Comparison of ENCODE assay signal across 16 cellular contexts in genomic region chr20:53779822-53780221, GRCh38.
A peak's percentile ranks its signal among the peaks of the same experiment; 100 is the strongest.
DNase-seq lines count a peak whose midpoint lies in the region; ATAC-seq, FAIRE-seq and TF ChIP-seq lines count a peak whose summit lies in the region.
"Had no signal": no experiment of that assay in that cellular context is flagged by ENCODE, and none has a peak within 500 bp of the region (broad histone marks: within the 10 kb centered on the region; RNA-seq: fewer than 3 reads in every experiment).

No MANE protein-coding gene starts in this region.

- H3K36me3 Mint-ChIP-seq in Caco-2 (ENCODE audit: insufficient read depth, unreplicated experiment), result no peaks in the 10 kb centered on the region

- no peaks in the 10 kb centered on the region for H3K9me3 Mint-ChIP-seq in Caco-2 (ENCODE audit: unreplicated experiment)
- H3K9me3 Mint-ChIP-seq: CD4-positive, alpha-beta T cell had no signal

- H3K9me3 ChIP-seq in Caco-2 (no peaks in the 10 kb centered on the region), HCT116 (ENCODE audit: control insufficient read depth in 1 of 2, insufficient read depth in 1 of 2, low read depth in 1 of 2, low read length in 2 of 2) (no peaks in the 10 kb centered on the region), OCI-LY1 (ENCODE audit: low read length) (peaks cover 3% of the 10 kb centered on the region), K562 (replicated peaks; ENCODE audit: control insufficient read depth, insufficient read depth, low read depth, low read length) (no peaks in the 10 kb centered on the region)
- H3K9me3 ChIP-seq: HAP-1 had no signal

- CTCF ChIA-PET in Caco-2 (lab: Charles Lee), result no interaction called here
- CTCF ChIA-PET in HCT116 (lab: Charles Lee), result no interaction called here
- CTCF ChIA-PET in K562 (lab: Yijun Ruan, JAX; ENCODE audit: low intra/inter-chr PET ratio), result no interaction called here

- H3K79me2 ChIP-seq in HCT116 (ENCODE audit: insufficient read depth, low read length), result no peaks in the 10 kb centered on the region
- H3K79me2 ChIP-seq in OCI-LY1 (ENCODE audit: insufficient read depth, low read length), result no peaks in the 10 kb centered on the region
- H3K79me2 ChIP-seq in K562 (ENCODE audit: control insufficient read depth, insufficient read depth, low read length), result no peaks in the 10 kb centered on the region

- H3K27me3 ChIP-seq in Caco-2 (replicated peaks; ENCODE audit: control insufficient read depth, insufficient read depth, low read length) (no peaks in the 10 kb centered on the region), HCT116 (ENCODE audit: insufficient read depth, low read length) (no peaks in the 10 kb centered on the region), OCI-LY1 (ENCODE audit: insufficient read depth, low read length) (no peaks in the 10 kb centered on the region), K562 (ENCODE audit: control insufficient read depth in 2 of 2, insufficient read depth in 2 of 2, low read length in 2 of 2) (no peaks in the 10 kb centered on the region)

- RAD21 ChIA-PET in HCT116 (lab: Charles Lee; ENCODE audit: low non-redundant PET in 1 of 2, low total read pairs in 2 of 2, uncharacterized antibody in 2 of 2, unreplicated experiment in 2 of 2), result no interaction called here

- H3K36me3 ChIP-seq in Caco-2 (ENCODE audit: control insufficient read depth, insufficient read depth, low read length), result no peaks in the 10 kb centered on the region
- no peaks in the 10 kb centered on the region for H3K36me3 ChIP-seq in HCT116 (ENCODE audit: control insufficient read depth in 1 of 2, insufficient read depth in 2 of 2, low read length in 2 of 2)
- H3K36me3 ChIP-seq in OCI-LY1 (ENCODE audit: insufficient read depth, low read length), result no peaks in the 10 kb centered on the region
- H3K36me3 ChIP-seq in K562 (ENCODE audit: control insufficient read depth, insufficient read depth, low read length), result no peaks in the 10 kb centered on the region
- H3K36me3 ChIP-seq: HAP-1 had no signal

- BruUV-seq in Caco-2 (replicated peaks; lab: Mats Ljungman, UMichigan) (no TSS peak), HCT116 (replicated peaks; lab: Mats Ljungman, UMichigan) (no TSS peak), K562 (replicated peaks; lab: Mats Ljungman, UMichigan) (no TSS peak)

- H3F3A ChIP-seq in OCI-LY1 (ENCODE audit: insufficient read depth, low read length), result no peaks in the 10 kb centered on the region

- TF ChIP-seq CTCF in Caco-2 (IDR thresholded peaks at IDR 0.05; ENCODE audit: insufficient read depth in 1 of 2, low read depth in 1 of 2, low read length in 1 of 2, severe bottlenecking in 1 of 2, unreplicated experiment in 1 of 2) (no peak), HCT116 (IDR thresholded peaks at IDR 0.05 in 2 of 3, conservative IDR thresholded peaks at IDR 0.05 in 1 of 3; ENCODE audit: borderline replicate concordance in 1 of 3, insufficient read depth in 1 of 3, low read depth in 2 of 3, low read length in 2 of 3) (no peak), OCI-LY1 (IDR thresholded peaks at IDR 0.05; ENCODE audit: low read length) (no peak), K562 (IDR thresholded peaks at IDR 0.05 in 2 of 3, conservative IDR thresholded peaks at IDR 0.05 in 1 of 3; ENCODE audit: insufficient read depth in 2 of 3, low read depth in 1 of 3, low read length in 3 of 3) (no peak)

- H3K9ac ChIP-seq in HCT116 (ENCODE audit: low read length) (no peak overlapping the region), OCI-LY1 (ENCODE audit: low read length) (no peak overlapping the region), K562 (ENCODE audit: insufficient read depth in 1 of 2, low read depth in 2 of 2, low read length in 2 of 2) (no peak overlapping the region)

- POLR2A ChIA-PET in Caco-2 (lab: Charles Lee), result interaction anchor here (0.5 kb wide), 1 partner anchor 31 kb away, joined by 3 read pairs; no protein-coding TSS in a partner anchor
- POLR2A ChIA-PET in HCT116 (lab: Charles Lee), result interaction anchor here (1.9 kb wide), 1 partner anchor 27 kb away, joined by 4 read pairs; no protein-coding TSS in a partner anchor
- POLR2A ChIA-PET in K562 (lab: Yijun Ruan, JAX), result interaction anchor here (0.6 to 0.9 kb wide), 3 partner anchors 9 to 572 kb away, joined by 3 read pairs; no protein-coding TSS in a partner anchor

- no peak for FAIRE-seq in K562 (lab: Jason Lieb, UNC)
- FAIRE-seq: A204.1, GM12892, GM19239, H1 had no signal

- intact Hi-C loops in Caco-2 (cut with micrococcal nuclease; ENCODE audit: unreplicated experiment) (no loop called here), HCT116 (cut with micrococcal nuclease) (no loop called here), K562 (cut with micrococcal nuclease) (no loop called here)

- peaks cover 44% of the 10 kb centered on the region for H3K4me1 Mint-ChIP-seq in Caco-2 (ENCODE audit: low read depth, unreplicated experiment)
- H3K4me1 Mint-ChIP-seq: B cell had no signal

- H4K20me1 ChIP-seq in HCT116 (ENCODE audit: insufficient read depth) (no peaks in the 10 kb centered on the region), OCI-LY1 (ENCODE audit: insufficient read depth, low read length) (no peaks in the 10 kb centered on the region), K562 (replicated peaks; ENCODE audit: control insufficient read depth, insufficient read depth, low read length) (no peaks in the 10 kb centered on the region)

- H3K9me2 ChIP-seq in HCT116 (ENCODE audit: insufficient read depth) (no peaks in the 10 kb centered on the region), OCI-LY1 (ENCODE audit: low read depth, low read length) (no peaks in the 10 kb centered on the region)

- ATAC-seq in HCT116 (no peak), K562 (no peak), esophagus mucosa (no peak)

- H3K9me1 ChIP-seq in K562 (ENCODE audit: control insufficient read depth, insufficient read depth, low read length), result no peaks in the 10 kb centered on the region

- DNase-seq in Caco-2 (no peak), HCT116 (ENCODE audit: low read depth, low spot score) (no peak), K562 (ENCODE audit: extremely low read depth in 1 of 4, low spot score in 3 of 4) (no peak), NCI-H510A treated with DMSO at 0.1 percent for 48 hours (lab: John Stamatoyannopoulos, UW) (no peak), hypothalamus (lab: John Stamatoyannopoulos, UW) (no peak)
- DNase-seq: C1 segment of cervical spinal cord; CD4-positive, alpha-beta T cell; DMS79 had no signal

- H3K4me1 ChIP-seq in Caco-2 (peaks cover 28% of the 10 kb centered on the region), HCT116 (ENCODE audit: control insufficient read depth in 1 of 2, insufficient read depth in 2 of 2, low read length in 2 of 2) (peaks cover 4 to 14% of the 10 kb centered on the region in 2 experiments), OCI-LY1 (ENCODE audit: insufficient read depth, low read length, severe bottlenecking) (no peaks in the 10 kb centered on the region), K562 (replicated peaks in 1 of 2; ENCODE audit: control insufficient read depth in 2 of 2, insufficient read depth in 2 of 2, low read length in 2 of 2) (peaks cover 0 to 3% of the 10 kb centered on the region in 2 experiments; a peak in 1 of 5 replicates)

- no peak overlapping the region for H3K4me3 Mint-ChIP-seq in Caco-2 (ENCODE audit: unreplicated experiment)
- H3K4me3 Mint-ChIP-seq: B cell; CD4-positive, alpha-beta T cell had no signal

- H3K4me3 ChIP-seq in Caco-2 (ENCODE audit: low read depth, low read length), result no peak overlapping the region
- no peak overlapping the region for H3K4me3 ChIP-seq in HCT116 (replicated peaks in 1 of 2; ENCODE audit: low read depth in 1 of 2, low read length in 2 of 2)
- H3K4me3 ChIP-seq in OCI-LY1 (ENCODE audit: low read depth, low read length, poor library complexity, severe bottlenecking), result no peak overlapping the region
- H3K4me3 ChIP-seq in K562, result no peak overlapping the region
- H3K4me3 ChIP-seq: HAP-1 had no signal

- H2AFZ ChIP-seq in HCT116 (ENCODE audit: low read depth, low read length, poor library complexity, severe bottlenecking) (peak overlapping the region; percentile 82), OCI-LY1 (ENCODE audit: low read length) (peak overlapping the region; percentile 28; the same call in 1 of the 2 replicates), K562 (ENCODE audit: low read depth, low read length) (no peak overlapping the region)

- H3K27ac ChIP-seq in HCT116 (ENCODE audit: low read depth, low read length), result no peak overlapping the region
- no peak overlapping the region for H3K27ac ChIP-seq in OCI-LY1 (ENCODE audit: low read depth, low read length, poor library complexity, severe bottlenecking)
- H3K27ac ChIP-seq in K562 (ENCODE audit: extremely low read depth, low read depth, low read length), result no peak overlapping the region

- TF ChIP-seq POLR2A in HCT116 (IDR thresholded peaks at IDR 0.05; ENCODE audit: borderline replicate concordance, extremely low read depth, insufficient read depth, insufficient read length) (no peak), K562 (conservative IDR thresholded peaks at IDR 0.05) (no peak)

- in situ Hi-C loops in K562 (cut with MboI), result no loop called here

- no peak overlapping the region for H3K4me2 ChIP-seq in HCT116 (ENCODE audit: low read length)
- no peak overlapping the region for H3K4me2 ChIP-seq in OCI-LY1 (ENCODE audit: low read length)
- H3K4me2 ChIP-seq in K562 (ENCODE audit: insufficient read depth, low read length), result no peak overlapping the region

- H3K27me3 Mint-ChIP-seq in Caco-2 (ENCODE audit: insufficient read depth, unreplicated experiment), result no peaks in the 10 kb centered on the region
- H3K27me3 Mint-ChIP-seq: B cell; CD4-positive, alpha-beta T cell had no signal

- no peak for TF ChIP-seq EP300 in K562 (IDR thresholded peaks at IDR 0.05; ENCODE audit: low read length)

- TF ChIP-seq RAD21 in HCT116 (IDR thresholded peaks at IDR 0.05; ENCODE audit: low read depth) (no peak), K562 (CRISPR knock-in tag; conservative IDR thresholded peaks at IDR 0.05 in 1 of 2, IDR thresholded peaks at IDR 0.05 in 1 of 2) (no peak)

- peak overlapping the region; percentile 18 for H3K27ac Mint-ChIP-seq in Caco-2 (ENCODE audit: unreplicated experiment)
- H3K27ac Mint-ChIP-seq: B cell; CD4-positive, alpha-beta T cell had no signal

- WGBS in K562 (ENCODE audit: insufficient coverage, low coverage, missing lambda C conversion rate), result 0% methylated on average over 1 of the region's 1 CpG

TF ChIP-seq in HCT116, 20 proteins besides CTCF, POLR2A, EP300 and RAD21 (continues in another document):
- TF ChIP-seq POLR2AphosphoS5 (IDR thresholded peaks at IDR 0.05; ENCODE audit: low read depth, low read length), result no peak
- TF ChIP-seq MAX (IDR thresholded peaks at IDR 0.05), result no peak
- TF ChIP-seq SP1 (IDR thresholded peaks at IDR 0.05; ENCODE audit: low read depth), result no peak

TF ChIP-seq in K562, 482 proteins besides CTCF, POLR2A, EP300 and RAD21 (continues in another document):
- TF ChIP-seq ELF2 (CRISPR knock-in tag; IDR thresholded peaks at IDR 0.05), result no peak
